Comparison of ENCODE assay signal across 8 cellular contexts in the genomic region with DNA sequence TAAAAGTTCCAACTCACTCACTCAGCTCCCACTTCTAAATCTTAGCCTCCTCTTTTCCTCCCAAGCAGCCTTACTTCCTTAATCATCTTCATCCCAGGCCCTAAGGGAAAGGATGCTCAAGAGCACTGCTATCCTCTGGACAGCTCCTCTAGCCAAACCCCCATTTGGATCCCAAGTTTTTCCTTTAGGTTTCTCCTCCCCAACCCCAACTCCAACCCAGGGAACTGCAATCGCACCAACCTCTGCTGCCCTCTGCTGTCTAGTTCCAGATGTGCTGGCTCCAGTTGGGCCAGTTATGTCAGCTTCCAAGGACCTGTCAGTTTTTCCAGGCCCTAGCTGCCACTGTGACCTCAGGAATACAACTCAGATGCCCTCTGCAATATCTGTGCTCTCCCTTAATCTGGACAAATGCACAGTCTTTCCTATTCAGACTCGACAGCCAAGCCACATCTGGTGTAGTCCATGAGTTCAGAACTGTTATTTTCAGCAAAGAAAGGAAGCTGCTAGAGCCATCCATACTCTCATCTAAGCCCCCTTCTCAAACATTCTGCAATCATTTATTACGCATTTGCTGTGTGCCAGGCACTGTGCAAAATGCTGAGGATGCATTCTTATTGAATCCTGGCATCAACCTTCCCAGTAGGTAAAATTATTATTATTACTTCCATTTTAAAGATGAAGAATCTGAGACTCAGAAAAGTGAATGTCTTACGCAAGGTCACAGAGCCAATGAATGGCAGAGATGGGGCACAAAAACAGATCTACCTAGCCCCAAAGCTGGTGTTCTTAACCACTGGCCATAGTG. TPM values are rescaled to one million over a fixed set of nuclear protein-coding genes. Genes with fewer than 3 reads are reported as not detected.
DNase-seq lines count a peak whose midpoint lies in the region; ATAC-seq and TF ChIP-seq lines count a peak whose summit lies in the region.

No MANE protein-coding gene starts in this region.

- H3F3A ChIP-seq in DOHH2 (ENCODE audit: control insufficient read depth, insufficient read depth): no peaks in the 10 kb centered on the region

- WGBS in right lobe of liver (ENCODE audit: insufficient coverage, low coverage, low lambda C conversion rate, missing lambda C conversion rate): 30% methylated on average over 4 of the region's 4 CpGs

- H3K36me3 ChIP-seq in DOHH2 (ENCODE audit: control insufficient read depth, low read length) (no peaks in the 10 kb centered on the region), right lobe of liver (no peaks in the 10 kb centered on the region)

- ATAC-seq in right lobe of liver (peak; percentile 93 to 99 (median 96)), HG03565 (IDR thresholded peaks at IDR 0.05; ENCODE audit: unreplicated experiment) (no peak), GM18858 (IDR thresholded peaks at IDR 0.05; ENCODE audit: unreplicated experiment) (no peak)

- no peak overlapping the region for H3K4me2 ChIP-seq in DOHH2 (ENCODE audit: low read length)

- no peak for TF ChIP-seq POLR2A in right lobe of liver (IDR thresholded peaks at IDR 0.05)

- H3K27ac ChIP-seq in DOHH2 (ENCODE audit: low read depth, low read length): no peak overlapping the region
- no peak overlapping the region for H3K27ac ChIP-seq in right lobe of liver

- DNase-seq in KBM-7: peak; percentile 73
- DNase-seq in SW480 (ENCODE audit: low spot score): peak; percentile 58
- DNase-seq in dedifferentiated amniotic fluid mesenchymal stem cell (ENCODE audit: extremely low spot score): peak; percentile 36
- DNase-seq in right lobe of liver: peak; percentile 59 to 66 (median 63)
- DNase-seq in stromal cell of bone marrow (ENCODE audit: low read depth): peak; percentile 48

- no peaks in the 10 kb centered on the region for H3K79me2 ChIP-seq in DOHH2 (ENCODE audit: control insufficient read depth, low read length)

- peak; percentile 66 for TF ChIP-seq CTCF in DOHH2 (IDR thresholded peaks at IDR 0.05; ENCODE audit: low read depth, low read length, poor library complexity, severe bottlenecking)
- peak; percentile 68 to 79 (median 74) for TF ChIP-seq CTCF in right lobe of liver (IDR thresholded peaks at IDR 0.05)

- in situ Hi-C loops in KBM-7 (cut with MboI; ENCODE audit: low pct_unique_long_range_greater_than_20kb, low sequenced_read_pairs): loop anchor here (25.0 kb wide), 1 partner anchor 89 kb away; no protein-coding TSS in a partner anchor

- no peaks in the 10 kb centered on the region for H3K9me3 ChIP-seq in DOHH2 (ENCODE audit: control insufficient read depth, insufficient read depth, low read length)
- H3K9me3 ChIP-seq in right lobe of liver: no peaks in the 10 kb centered on the region

- H3K27me3 ChIP-seq in DOHH2 (ENCODE audit: control insufficient read depth, low read length) (no peaks in the 10 kb centered on the region), right lobe of liver (no peaks in the 10 kb centered on the region)

- H3K4me1 ChIP-seq in DOHH2 (ENCODE audit: control insufficient read depth, low read length): no peaks in the 10 kb centered on the region
- no peaks in the 10 kb centered on the region for H3K4me1 ChIP-seq in right lobe of liver

- intact Hi-C loops in right lobe of liver (cut with DNase I): loop anchor here in 1 of 2 donors (10.0 kb wide), 1 partner anchor 92 kb away; no protein-coding TSS in a partner anchor

- H3K9me2 ChIP-seq in DOHH2 (replicated peaks; ENCODE audit: control insufficient read depth, low read length): no peaks in the 10 kb centered on the region

- H3K4me3 ChIP-seq in DOHH2 (ENCODE audit: low read length) (no peak overlapping the region), right lobe of liver (no peak overlapping the region)

- H4K20me1 ChIP-seq in DOHH2 (ENCODE audit: control insufficient read depth, insufficient read depth, low read depth, low read length): no peaks in the 10 kb centered on the region

RNA-seq across cellular contexts. Expression of a gene that starts 12.3 kb away (rescaled TPM):
- total RNA-seq in right lobe of liver: 10 to 100 TPM in 4 of 6 experiments, 1 to 10 TPM in 2; 2.9 to 30.7 (median 16.5) TPM

RNA-seq across cellular contexts. Expression of a gene that starts 53.2 kb away (rescaled TPM):
- total RNA-seq in right lobe of liver: 1 to 10 TPM; 1.7 to 5.7 (median 3.3) TPM

Comparison
In these comparisons a context has a peak if more than half of its experiments do, and no peak if none do; other contexts are left out.
1. ATAC-seq: peak in right lobe of liver (4 of 4); none in HG03565 (single experiment) and GM18858 (single experiment).
2. Peak in every context shown above with its lines, with median percentiles within 50 percentile points of each other: DNase-seq.